In the genomic region with DNA sequence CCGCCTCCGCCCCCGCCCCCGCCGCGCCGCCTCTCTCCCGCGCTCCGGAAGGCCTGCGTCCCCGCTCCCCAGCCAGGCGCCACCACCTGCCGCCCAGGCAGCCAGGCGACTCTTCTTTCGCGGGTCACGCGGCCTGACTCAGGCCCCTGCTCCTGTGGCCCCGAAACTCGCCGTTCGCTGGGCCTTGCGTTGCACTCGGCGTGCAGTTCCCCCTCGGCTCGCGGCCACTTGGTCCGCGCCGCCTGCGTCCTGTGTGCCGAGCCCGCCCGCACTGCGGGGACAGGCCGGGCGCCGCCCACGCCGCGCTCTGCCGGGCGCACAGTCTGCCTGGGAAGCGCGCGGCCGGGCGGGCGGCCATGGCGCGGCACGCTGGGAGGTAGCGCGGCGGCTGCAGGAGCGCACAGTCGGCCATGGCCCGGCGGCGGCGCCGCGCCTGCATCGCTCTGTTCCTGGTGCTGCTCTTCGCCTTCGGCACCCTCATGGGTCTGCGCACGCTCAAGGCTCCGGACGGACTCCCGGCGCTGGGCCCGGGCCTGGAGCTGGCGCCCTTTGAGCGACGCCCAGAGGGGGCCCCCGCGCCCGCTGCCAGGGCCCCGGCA, we compare ENCODE assay signal across 9 cellular contexts. TPM values are rescaled to one million over a fixed set of nuclear protein-coding genes. Genes with fewer than 3 reads are reported as not detected.
A peak's percentile ranks its signal among the peaks of the same experiment; 100 is the strongest.
DNase-seq lines count a peak whose midpoint lies in the region; ATAC-seq and TF ChIP-seq lines count a peak whose summit lies in the region.
"Had no signal": no experiment of that assay in that cellular context is flagged by ENCODE, and none has a peak within 500 bp of the region (broad histone marks: within the 10 kb centered on the region; RNA-seq: fewer than 3 reads in every experiment).

MANEAL (plus strand) TSS at position 75 of the 599 bp plus-strand sequence; CDS start at position 411, 336 bp downstream.

- peaks cover 3% of the 10 kb centered on the region; the same call in 1 of the 2 replicates for H3K36me3 Mint-ChIP-seq in WTC11

- CTCF ChIA-PET in WTC11 (lab: Charles Lee): interaction anchor here (0.6 to 2.0 kb wide), 6 partner anchors 14 to 1241 kb away, joined by 3 to 10 read pairs (median 6); partner anchors contain the start of genes C1orf122, EPHA10, MTF1 and YRDC

- H3K9me3 Mint-ChIP-seq in WTC11: no peaks in the 10 kb centered on the region
- H3K9me3 Mint-ChIP-seq in stimulated activated naive CD8-positive, alpha-beta T cell treated with anti-CD3 and anti-CD28 coated beads, Interleukin-15, amount 100 ng/mL, for 72 hours: no peaks in the 10 kb centered on the region

- peaks cover 12% of the 10 kb centered on the region for H3K4me1 Mint-ChIP-seq in WTC11
- peaks cover 28% of the 10 kb centered on the region for H3K4me1 Mint-ChIP-seq in stimulated activated naive CD8-positive, alpha-beta T cell treated with anti-CD3 and anti-CD28 coated beads, Interleukin-15, amount 100 ng/mL, for 72 hours

- H3K4me3 Mint-ChIP-seq in WTC11: peak within 1 kb of the TSS; percentile 69
- peak within 1 kb of the TSS; percentile 73 to 81 for H3K4me3 Mint-ChIP-seq in stimulated activated naive CD8-positive, alpha-beta T cell treated with anti-CD3 and anti-CD28 coated beads, Interleukin-15, amount 100 ng/mL, for 72 hours

- no peaks in the 10 kb centered on the region for H3K27me3 ChIP-seq in HAP-1 (ENCODE audit: low read depth)
- H3K27me3 ChIP-seq in effector memory CD4-positive, alpha-beta T cell (replicated peaks; ENCODE audit: control insufficient read depth, insufficient read depth, low read length, poor library complexity, severe bottlenecking): peaks cover 3% of the 10 kb centered on the region
- no peaks in the 10 kb centered on the region for H3K27me3 ChIP-seq in lung (ENCODE audit: control insufficient read depth, insufficient read depth)

- DNase-seq in GDM1 (lab: John Stamatoyannopoulos, UW): peak; percentile 55
- DNase-seq in HAP-1 (ENCODE audit: low spot score in 2 of 2): peak; percentile 21 to 62
- DNase-seq in NCI-H128 (lab: John Stamatoyannopoulos, UW; ENCODE audit: unreplicated experiment): peak; percentile 69
- peak; percentile 47 for DNase-seq in WTC11 (ENCODE audit: low spot score)
- DNase-seq in effector memory CD4-positive, alpha-beta T cell: no peak
- DNase-seq in lung (ENCODE audit: low spot score): no peak
- DNase-seq in stimulated activated naive CD8-positive, alpha-beta T cell treated with anti-CD3 and anti-CD28 coated beads, Interleukin-15, amount 100 ng/mL, for 72 hours: peak; percentile 42 to 58

- TF ChIP-seq CTCF in WTC11 (IDR thresholded peaks at IDR 0.05): no peak
- no peak for TF ChIP-seq CTCF in lung (IDR thresholded peaks at IDR 0.05; ENCODE audit: control extremely low read depth, extremely low read depth)

- ATAC-seq in WTC11 (peak; percentile 68), lung (ENCODE audit: insufficient read depth, low FRiP score) (peak; percentile 83), HG03159 (IDR thresholded peaks at IDR 0.05; ENCODE audit: unreplicated experiment) (no peak)
- ATAC-seq in stimulated activated naive CD8-positive, alpha-beta T cell treated with anti-CD3 and anti-CD28 coated beads, Interleukin-15, amount 100 ng/mL, for 72 hours: peak; percentile 83

- H3K27ac ChIP-seq in effector memory CD4-positive, alpha-beta T cell (ENCODE audit: insufficient read depth, low read length, poor library complexity, severe bottlenecking): no peak within 1 kb of the TSS
- H3K27ac ChIP-seq in lung (ENCODE audit: low read depth in 1 of 2, low read length in 1 of 2): no peak within 1 kb of the TSS
- H3K27ac ChIP-seq: epithelial cell of prostate had no signal

- H3K36me3 ChIP-seq in HAP-1 (replicated peaks) (no peaks in the 10 kb centered on the region), lung (ENCODE audit: control insufficient read depth in 2 of 2, insufficient read depth in 2 of 2, low read length in 2 of 2) (no peaks in the 10 kb centered on the region)
- no peaks in the 10 kb centered on the region for H3K36me3 ChIP-seq in effector memory CD4-positive, alpha-beta T cell (ENCODE audit: control insufficient read depth, insufficient read depth, low read length)

- H3K9me3 ChIP-seq in HAP-1 (no peaks in the 10 kb centered on the region), lung (ENCODE audit: control insufficient read depth in 2 of 2, insufficient read depth in 1 of 2, low read length in 1 of 2) (no peaks in the 10 kb centered on the region)
- H3K9me3 ChIP-seq in effector memory CD4-positive, alpha-beta T cell (ENCODE audit: control insufficient read depth, low read length): no peaks in the 10 kb centered on the region

- peak within 1 kb of the TSS; percentile 23 for H3K4me3 ChIP-seq in HAP-1
- H3K4me3 ChIP-seq in effector memory CD4-positive, alpha-beta T cell (ENCODE audit: insufficient read depth, low read depth, low read length, poor library complexity, severe bottlenecking): peak within 1 kb of the TSS; percentile 48
- H3K4me3 ChIP-seq in lung: peak within 1 kb of the TSS; percentile 59

- 0 to 1% methylated on average over 56 to 81 of the region's 82 CpGs for WGBS in lung, 2 donors

- POLR2A ChIA-PET in WTC11 (lab: Charles Lee): interaction anchor here (1.1 to 2.3 kb wide), 2 partner anchors 14 to 27 kb away, joined by 3 to 16 read pairs; partner anchors contain the start of genes C1orf122 and YRDC

- H3K4me1 ChIP-seq in HAP-1: no peaks in the 10 kb centered on the region
- peaks cover 8% of the 10 kb centered on the region for H3K4me1 ChIP-seq in effector memory CD4-positive, alpha-beta T cell (ENCODE audit: control insufficient read depth, insufficient read depth, low read length, poor library complexity, severe bottlenecking)
- H3K4me1 ChIP-seq in lung (ENCODE audit: control insufficient read depth in 2 of 2, insufficient read depth in 2 of 2, low read length in 2 of 2): peaks cover 3 to 20% of the 10 kb centered on the region in 2 donors

- in situ Hi-C loops in HAP-1 (cut with MboI; ENCODE audit: low sequenced_read_pairs): no loop called here

- no peak within 1 kb of the TSS for H3K27ac Mint-ChIP-seq in WTC11
- no peak within 1 kb of the TSS for H3K27ac Mint-ChIP-seq in stimulated activated naive CD8-positive, alpha-beta T cell treated with anti-CD3 and anti-CD28 coated beads, Interleukin-15, amount 100 ng/mL, for 72 hours

- peaks cover 58% of the 10 kb centered on the region for H3K27me3 Mint-ChIP-seq in WTC11 (ENCODE audit: low read depth)
- H3K27me3 Mint-ChIP-seq in stimulated activated naive CD8-positive, alpha-beta T cell treated with anti-CD3 and anti-CD28 coated beads, Interleukin-15, amount 100 ng/mL, for 72 hours: peaks cover 63% of the 10 kb centered on the region

TF ChIP-seq in WTC11, 78 proteins besides CTCF, POLR2A, EP300 and RAD21 (continues in another document):
- TF ChIP-seq ETV6 (CRISPR knock-in tag; IDR thresholded peaks at IDR 0.05): 0 out of 2 replicates have a peak, but pooled peaks have one; percentile 21
- TF ChIP-seq CBFB (CRISPR knock-in tag; IDR thresholded peaks at IDR 0.05; ENCODE audit: low read depth): no peak
- TF ChIP-seq, protein P1, sequence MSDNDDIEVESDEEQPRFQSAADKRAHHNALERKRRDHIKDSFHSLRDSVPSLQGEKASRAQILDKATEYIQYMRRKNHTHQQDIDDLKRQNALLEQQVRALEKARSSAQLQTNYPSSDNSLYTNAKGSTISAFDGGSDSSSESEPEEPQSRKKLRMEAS (CRISPR knock-in tag; IDR thresholded peaks at IDR 0.05): no peak
- peak; percentile 34; the same call in 1 of the 2 replicates for TF ChIP-seq ESRRA (CRISPR knock-in tag; IDR thresholded peaks at IDR 0.05; ENCODE audit: borderline replicate concordance)
- TF ChIP-seq PREB (CRISPR knock-in tag; IDR thresholded peaks at IDR 0.05; ENCODE audit: borderline replicate concordance): no peak
- no peak for TF ChIP-seq GRHL2 (CRISPR knock-in tag; IDR thresholded peaks at IDR 0.05; ENCODE audit: insufficient replicate concordance, severe bottlenecking)
- no peak for TF ChIP-seq ELF4 (CRISPR knock-in tag; IDR thresholded peaks at IDR 0.05; ENCODE audit: low read depth)
- 0 out of 2 replicates have a peak, but pooled peaks have one; percentile 48 for TF ChIP-seq CREM (CRISPR knock-in tag; IDR thresholded peaks at IDR 0.05)
- no peak for TF ChIP-seq ZNF138 (CRISPR knock-in tag; conservative IDR thresholded peaks at IDR 0.05)
- TF ChIP-seq HMGA2 (CRISPR knock-in tag; IDR thresholded peaks at IDR 0.05): no peak
- TF ChIP-seq SMAD4 (CRISPR knock-in tag; IDR thresholded peaks at IDR 0.05): no peak
- TF ChIP-seq EMX1 (CRISPR knock-in tag; IDR thresholded peaks at IDR 0.05): no peak
- TF ChIP-seq, protein P2, sequence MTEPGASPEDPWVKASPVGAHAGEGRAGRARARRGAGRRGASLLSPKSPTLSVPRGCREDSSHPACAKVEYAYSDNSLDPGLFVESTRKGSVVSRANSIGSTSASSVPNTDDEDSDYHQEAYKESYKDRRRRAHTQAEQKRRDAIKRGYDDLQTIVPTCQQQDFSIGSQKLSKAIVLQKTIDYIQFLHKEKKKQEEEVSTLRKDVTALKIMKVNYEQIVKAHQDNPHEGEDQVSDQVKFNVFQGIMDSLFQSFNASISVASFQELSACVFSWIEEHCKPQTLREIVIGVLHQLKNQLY (CRISPR knock-in tag; IDR thresholded peaks at IDR 0.05): no peak
- TF ChIP-seq NR1H2 (CRISPR knock-in tag; IDR thresholded peaks at IDR 0.05): no peak

RNA-seq across cellular contexts. Expression of gene MANEAL, which starts in this region (rescaled TPM):
- total RNA-seq in WTC11 (2021) (4.2 to 6.4 TPM (median 5.9 TPM) in 3 replicates), lung (1 to 10 TPM; 2.3 to 8.1 TPM)
- 1 to 10 TPM; 2.8 to 4.0 TPM for polyA plus RNA-seq in lung

Comparison
In these comparisons a context has a peak if more than half of its experiments do, and no peak if none do; other contexts are left out.
1. DNase-seq: peak in GDM1 (single experiment), HAP-1 (2 of 2), NCI-H128 (single experiment), WTC11 (single experiment) and stimulated activated naive CD8-positive, alpha-beta T cell treated with anti-CD3 and anti-CD28 coated beads, Interleukin-15, amount 100 ng/mL, for 72 hours (2 of 2); none in effector memory CD4-positive, alpha-beta T cell (0 of 3) and lung (single experiment).
2. Peak in every context shown above with its lines, with median percentiles within 50 percentile points of each other: H3K4me3 ChIP-seq.